9 cellular contexts compared by ENCODE assay signal in the genomic region with DNA sequence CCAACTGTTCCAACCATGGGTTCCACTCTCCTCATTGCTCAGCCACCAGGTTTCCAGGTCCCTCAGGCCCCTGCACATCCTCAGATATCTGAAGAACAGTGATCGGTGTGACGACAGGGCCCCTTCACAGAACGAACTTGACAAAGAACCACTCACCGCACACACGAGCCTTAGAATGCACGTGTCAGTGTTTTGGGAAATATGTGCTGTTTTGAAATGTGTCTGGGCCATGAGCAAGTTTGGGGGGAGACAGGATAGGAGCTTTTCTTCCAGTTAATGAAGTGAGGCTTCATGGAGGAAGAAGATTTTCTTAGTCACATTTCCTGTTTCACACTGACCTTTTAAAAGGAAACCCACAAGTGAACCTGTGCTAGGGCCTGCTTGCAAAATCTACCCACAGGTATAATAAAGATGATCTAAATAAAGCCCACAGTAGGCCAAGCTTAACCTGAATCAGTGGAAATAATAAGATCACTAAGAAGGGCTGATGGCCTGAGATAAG. TPM values are rescaled to one million over a fixed set of nuclear protein-coding genes. Genes with fewer than 3 reads are reported as not detected.
DNase-seq lines count a peak whose midpoint lies in the region; ATAC-seq and TF ChIP-seq lines count a peak whose summit lies in the region.
"Had no signal": no experiment of that assay in that cellular context is flagged by ENCODE, and none has a peak within 500 bp of the region (broad histone marks: within the 10 kb centered on the region; RNA-seq: fewer than 3 reads in every experiment).

No MANE protein-coding gene starts in this region.

- peaks cover 23% of the 10 kb centered on the region for H3K27me3 Mint-ChIP-seq in neural progenitor cell (ENCODE audit: insufficient read depth, low read depth)

- no peak overlapping the region for H3K9ac ChIP-seq in neural progenitor cell

- H3K27me3 ChIP-seq in neural progenitor cell = no peaks in the 10 kb centered on the region

- no peaks in the 10 kb centered on the region for H4K20me1 ChIP-seq in neural progenitor cell (ENCODE audit: low read depth)

- H3K4me3 Mint-ChIP-seq in neural progenitor cell = no peak overlapping the region

- H3K27ac ChIP-seq in neural progenitor cell = no peak overlapping the region
- H3K27ac ChIP-seq: epithelial cell of prostate had no signal

- no peaks in the 10 kb centered on the region for H3K36me3 Mint-ChIP-seq in neural progenitor cell

- peaks cover 18% of the 10 kb centered on the region for H3F3A ChIP-seq in neural progenitor cell (ENCODE audit: low read depth)

- H3K27ac Mint-ChIP-seq in neural progenitor cell = peak overlapping the region; percentile 27

- no peak overlapping the region for H2AFZ ChIP-seq in neural progenitor cell (replicated peaks)

- ATAC-seq in GM18520 (IDR thresholded peaks at IDR 0.05; ENCODE audit: unreplicated experiment) (peak; percentile 47), GM18873 (IDR thresholded peaks at IDR 0.05; ENCODE audit: low FRiP score, unreplicated experiment) (no peak)

- no peak overlapping the region for H3K4me3 ChIP-seq in neural progenitor cell

- peaks cover 69% of the 10 kb centered on the region for H3K4me1 Mint-ChIP-seq in neural progenitor cell

- DNase-seq in HT-29 (ENCODE audit: low spot score) = peak; percentile 23
- peak; percentile 27 for DNase-seq in activated T-cell treated with anti-CD3 and anti-CD28 coated beads for 24 hours (ENCODE audit: low read depth)
- DNase-seq in neural progenitor cell (ENCODE audit: low spot score) = no peak
- DNase-seq in HPDE6-E6E7 (ENCODE audit: extremely low spot score) = no peak
- DNase-seq in NCI-H1092 (lab: John Stamatoyannopoulos, UW) = no peak
- no peak for DNase-seq in amniotic stem cell (lab: John Stamatoyannopoulos, UW)

- no peaks in the 10 kb centered on the region for H3K9me3 ChIP-seq in neural progenitor cell (ENCODE audit: low read depth)

- no peak for TF ChIP-seq CTCF in neural progenitor cell (IDR thresholded peaks at IDR 0.05)

- H3K9me3 Mint-ChIP-seq in neural progenitor cell = peaks cover 5% of the 10 kb centered on the region

- no peak overlapping the region for H3K4me2 ChIP-seq in neural progenitor cell

- H3K36me3 ChIP-seq in neural progenitor cell = no peaks in the 10 kb centered on the region

- no peaks in the 10 kb centered on the region for H3K79me2 ChIP-seq in neural progenitor cell (ENCODE audit: low read depth)

- H3K4me1 ChIP-seq in neural progenitor cell = peaks cover 46% of the 10 kb centered on the region

RNA-seq across cellular contexts. Expression of a gene that starts 58.6 kb away (rescaled TPM):
- 83.8 and 88.6 TPM in 2 replicates for total RNA-seq in HT-29 (2014; rRNA removed; shearing (Covaris generic))
- total RNA-seq in neural progenitor cell (ENCODE audit: low replicate concordance) = 42.9 and 95.5 TPM in 2 replicates

Comparison
In these comparisons a context has a peak if more than half of its experiments do, and no peak if none do; other contexts are left out.
1. DNase-seq: peak in HT-29 (single experiment) and activated T-cell treated with anti-CD3 and anti-CD28 coated beads for 24 hours (single experiment); none in neural progenitor cell (single experiment), HPDE6-E6E7 (single experiment), NCI-H1092 (single experiment) and amniotic stem cell (single experiment).